ENCODE assay signal across 23 cellular contexts in genomic region chr11:2589538-2589934, GRCh38.
DNase-seq lines count a peak whose midpoint lies in the region; ATAC-seq and TF ChIP-seq lines count a peak whose summit lies in the region.
"Had no signal": no experiment of that assay in that cellular context is flagged by ENCODE, and none has a peak within 500 bp of the region (broad histone marks: within the 10 kb centered on the region; RNA-seq: fewer than 3 reads in every experiment).

No MANE protein-coding gene starts in this region.

- H3K9me2 ChIP-seq in hepatocyte (replicated peaks; ENCODE audit: insufficient read depth), result no peaks in the 10 kb centered on the region

- H2BK15ac ChIP-seq in H9 (ENCODE audit: low read depth, low read length), result no peak overlapping the region

- peaks cover 0 to 2% (median 0%) of the 10 kb centered on the region in 3 experiments; a peak in 1 of 7 replicates for H3K36me3 Mint-ChIP-seq in H9 (ENCODE audit: insufficient read depth in 1 of 3, low read depth in 3 of 3)
- H3K36me3 Mint-ChIP-seq: stimulated activated effector memory CD8-positive, alpha-beta T cell treated with anti-CD3 and anti-CD28 coated beads, Interleukin-12 subunit alpha, Interleukin-12 subunit beta, amount 100 ng/mL, for 72 hours had no signal

- peaks cover 11 to 12% of the 10 kb centered on the region in 2 experiments; a peak in 4 of 5 replicates for H3K9me3 Mint-ChIP-seq in H9
- H3K9me3 Mint-ChIP-seq: CD8-positive, alpha-beta T cell; stimulated activated effector memory CD8-positive, alpha-beta T cell treated with anti-CD3 and anti-CD28 coated beads, Interleukin-12 subunit alpha, Interleukin-12 subunit beta, amount 100 ng/mL, for 72 hours had no signal

- H3K4me2 ChIP-seq in H9 (ENCODE audit: insufficient read depth, insufficient read length, low read length) (no peak overlapping the region), hepatocyte (no peak overlapping the region)
- H3K4me2 ChIP-seq: GM23338 had no signal

- H2AFZ ChIP-seq in H9 (ENCODE audit: low read length), result no peak overlapping the region
- H2AFZ ChIP-seq in hepatocyte, result no peak overlapping the region
- H2AFZ ChIP-seq: GM23338, parathyroid adenoma had no signal

- no peak overlapping the region for H2BK20ac ChIP-seq in H9 (ENCODE audit: low read depth, low read length, poor library complexity, severe bottlenecking)

- H3K56ac ChIP-seq in H9 (ENCODE audit: insufficient read length, low read depth, low read length), result no peak overlapping the region

- H3K4me3 ChIP-seq in left ventricle myocardium inferior (no peak overlapping the region), hepatocyte (no peak overlapping the region)
- H3K4me3 ChIP-seq: colonic mucosa, GM23338, left lung had no signal

- H3K4me1 Mint-ChIP-seq in H9, result peaks cover 2% of the 10 kb centered on the region in 2 experiments; a peak in 3 of 4 replicates
- H3K4me1 Mint-ChIP-seq: stimulated activated effector memory CD8-positive, alpha-beta T cell treated with anti-CD3 and anti-CD28 coated beads, Interleukin-12 subunit alpha, Interleukin-12 subunit beta, amount 100 ng/mL, for 72 hours had no signal

- H3K27me3 Mint-ChIP-seq in H9 (ENCODE audit: low read depth), result peaks cover 84% of the 10 kb centered on the region

- intact Hi-C loops in left ventricle myocardium inferior (cut with micrococcal nuclease), result no loop called here
- intact Hi-C loops in left cardiac atrium (cut with DNase I), result no loop called here

- H4K20me1 ChIP-seq in H9 (ENCODE audit: control insufficient read depth, insufficient read depth, insufficient read length), result peaks cover 3% of the 10 kb centered on the region
- no peaks in the 10 kb centered on the region for H4K20me1 ChIP-seq in hepatocyte (ENCODE audit: insufficient read depth, poor library complexity, severe bottlenecking)

- no peaks in the 10 kb centered on the region for H3K79me1 ChIP-seq in H9 (ENCODE audit: insufficient read depth, low read depth, low read length, poor library complexity, severe bottlenecking)

- no peak overlapping the region for H2BK120ac ChIP-seq in H9 (ENCODE audit: low read depth, low read length, poor library complexity, severe bottlenecking)

- H3K4me3 Mint-ChIP-seq in H9, result no peak overlapping the region
- H3K4me3 Mint-ChIP-seq: CD8-positive, alpha-beta T cell; GM23338; nephron progenitor cell; stimulated activated effector memory CD8-positive, alpha-beta T cell treated with anti-CD3 and anti-CD28 coated beads, Interleukin-12 subunit alpha, Interleukin-12 subunit beta, amount 100 ng/mL, for 72 hours had no signal

- H3K27ac ChIP-seq in left ventricle myocardium inferior (replicated peaks) (no peak overlapping the region), H9 (ENCODE audit: insufficient read length, low read depth, low read length) (no peak overlapping the region), hepatocyte (no peak overlapping the region)
- H3K27ac ChIP-seq: colonic mucosa, left lung, parathyroid adenoma had no signal

- no peaks in the 10 kb centered on the region for H3K9me3 ChIP-seq in left ventricle myocardium inferior (replicated peaks)
- no peaks in the 10 kb centered on the region for H3K9me3 ChIP-seq in H9 (ENCODE audit: control insufficient read depth, low read depth, low read length)
- H3K9me3 ChIP-seq in hepatocyte (ENCODE audit: low read depth), result no peaks in the 10 kb centered on the region
- H3K9me3 ChIP-seq: colonic mucosa, left lung had no signal

- H3K23ac ChIP-seq in H9 (ENCODE audit: insufficient read length, low read depth, low read length), result no peak overlapping the region

- no CpG with 5 or more reads among the region's 12 CpGs for WGBS in H9 (ENCODE audit: extremely low coverage, insufficient read length, low lambda C conversion rate)
- WGBS in hepatocyte (ENCODE audit: low lambda C conversion rate, missing lambda C conversion rate), result 96% methylated on average over 12 of the region's 12 CpGs

- H3K79me2 ChIP-seq in H9 (ENCODE audit: insufficient read depth, low read length) (no peaks in the 10 kb centered on the region), hepatocyte (no peaks in the 10 kb centered on the region)
- H3K79me2 ChIP-seq: parathyroid adenoma had no signal

- no peak overlapping the region for H3K9ac ChIP-seq in H9 (ENCODE audit: extremely low read depth, insufficient read length, low read length)
- H3K9ac ChIP-seq: parathyroid adenoma had no signal

- no peak overlapping the region for H4K91ac ChIP-seq in H9 (ENCODE audit: insufficient read length, low read depth, low read length)

- ATAC-seq in left cardiac atrium (no peak), HG03139 (IDR thresholded peaks at IDR 0.05; ENCODE audit: unreplicated experiment) (no peak)
- ATAC-seq: CD8-positive, alpha-beta T cell; GM23338; left lung; stimulated activated effector memory CD8-positive, alpha-beta T cell treated with anti-CD3 and anti-CD28 coated beads, Interleukin-12 subunit alpha, Interleukin-12 subunit beta, amount 100 ng/mL, for 72 hours had no signal

- H3K27me3 ChIP-seq in left ventricle myocardium inferior (ENCODE audit: low read depth) (no peaks in the 10 kb centered on the region), H9 (ENCODE audit: insufficient read depth, low read length) (peaks cover 35% of the 10 kb centered on the region; the same call in 1 of the 2 replicates), hepatocyte (no peaks in the 10 kb centered on the region)
- H3K27me3 ChIP-seq: colonic mucosa, left lung had no signal

- no peak overlapping the region for H4K5ac ChIP-seq in H9 (ENCODE audit: insufficient read length, low read depth, low read length)

- H3K4me1 ChIP-seq in left ventricle myocardium inferior (no peaks in the 10 kb centered on the region), H9 (ENCODE audit: insufficient read depth, low read length) (no peaks in the 10 kb centered on the region), hepatocyte (ENCODE audit: insufficient read depth) (no peaks in the 10 kb centered on the region)
- H3K4me1 ChIP-seq: colonic mucosa, left lung, parathyroid adenoma had no signal

- no peak overlapping the region for H3T11ph ChIP-seq in H9 (ENCODE audit: low read length)

- H2AK5ac ChIP-seq in H9 (ENCODE audit: insufficient read length, low read length), result no peak overlapping the region

- no peak for TF ChIP-seq CTCF in left ventricle myocardium inferior (IDR thresholded peaks at IDR 0.05; ENCODE audit: borderline replicate concordance)
- no peak for TF ChIP-seq CTCF in H9 (conservative IDR thresholded peaks at IDR 0.05)
- no peak for TF ChIP-seq CTCF in hepatocyte (IDR thresholded peaks at IDR 0.05; ENCODE audit: poor library complexity)

- no peak overlapping the region for H2BK5ac ChIP-seq in H9 (ENCODE audit: insufficient read length, low read length)

- DNase-seq in left ventricle myocardium inferior, result peak; percentile 7
- DNase-seq in left cardiac atrium, result no peak
- DNase-seq in H9, result peak; percentile 20
- DNase-seq in hepatocyte (ENCODE audit: low spot score), result peak; percentile 3
- no peak for DNase-seq in NCI-H2171 treated with DMSO at 0.1 percent for 48 hours (lab: John Stamatoyannopoulos, UW)
- DNase-seq in stimulated activated CD4-positive, alpha-beta T cell treated with anti-CD3 and anti-CD28 coated beads, Interleukin-4, amount 100 ng/mL, for 1 hour, result no peak
- DNase-seq: activated CD4-positive, alpha-beta T cell treated with anti-CD3 and anti-CD28 coated beads for 48 hours; activated effector memory CD4-positive, alpha-beta T cell treated with anti-CD3 and anti-CD28 coated beads, Interleukin-2, amount 50 U/mL, for 16 hours; GF-D8; NCI-H1105; NCI-H2029; NCI-H345; NCI-H82; nephron progenitor cell; stimulated activated CD4-positive, alpha-beta T cell treated with anti-CD3 and anti-CD28 coated beads, Interleukin-1b, Interleukin-23, amount 100 ng/mL, for 48 hours; SW 1271 had no signal

- no peak overlapping the region for H3K27ac Mint-ChIP-seq in H9
- H3K27ac Mint-ChIP-seq: CD8-positive, alpha-beta T cell; GM23338; nephron progenitor cell; stimulated activated effector memory CD8-positive, alpha-beta T cell treated with anti-CD3 and anti-CD28 coated beads, Interleukin-12 subunit alpha, Interleukin-12 subunit beta, amount 100 ng/mL, for 72 hours had no signal

- no peak overlapping the region for H3K4ac ChIP-seq in H9 (ENCODE audit: low read depth, low read length)

- H4K8ac ChIP-seq in H9 (replicated peaks; ENCODE audit: insufficient read length, low read depth, low read length), result no peak overlapping the region

- no peaks in the 10 kb centered on the region for H3K23me2 ChIP-seq in H9 (ENCODE audit: insufficient read length, low read depth, low read length, poor library complexity, severe bottlenecking)

- H3K18ac ChIP-seq in H9 (ENCODE audit: insufficient read length, low read depth, low read length), result no peak overlapping the region

- no peak overlapping the region; the same call in 1 of the 2 replicates for H3K14ac ChIP-seq in H9 (ENCODE audit: insufficient read depth, low read length)

- H3K36me3 ChIP-seq in left ventricle myocardium inferior (peaks cover 8% of the 10 kb centered on the region), hepatocyte (replicated peaks; ENCODE audit: insufficient read depth, low read depth) (no peaks in the 10 kb centered on the region)
- H3K36me3 ChIP-seq: colonic mucosa had no signal

- H2BK12ac ChIP-seq in H9 (ENCODE audit: insufficient read length, low read depth, low read length), result no peak overlapping the region

Comparison
In these comparisons a context has a peak if more than half of its experiments do, and no peak if none do; other contexts are left out.
1. DNase-seq: peak in left ventricle myocardium inferior (single experiment), H9 (single experiment) and hepatocyte (single experiment); none in left cardiac atrium (single experiment), NCI-H2171 treated with DMSO at 0.1 percent for 48 hours (single experiment) and stimulated activated CD4-positive, alpha-beta T cell treated with anti-CD3 and anti-CD28 coated beads, Interleukin-4, amount 100 ng/mL, for 1 hour (single experiment).